8 cellular contexts compared by ENCODE assay signal in genomic region chr3:146160233-146160963, GRCh38. TPM values are rescaled to one million over a fixed set of nuclear protein-coding genes. Genes with fewer than 3 reads are reported as not detected.
DNase-seq lines count a peak whose midpoint lies in the region; ATAC-seq, FAIRE-seq and TF ChIP-seq lines count a peak whose summit lies in the region.

No MANE protein-coding gene starts in this region.

- H3K36me3 ChIP-seq in Panc1 (ENCODE audit: control insufficient read depth, insufficient read depth, low read length): no peaks in the 10 kb centered on the region; the same call in 1 of the 2 replicates
- no peaks in the 10 kb centered on the region for H3K36me3 ChIP-seq in bronchial epithelial cell (ENCODE audit: control insufficient read depth, insufficient read depth, low read length)
- H3K36me3 ChIP-seq in iPS-18a (ENCODE audit: control insufficient read depth, low read depth, low read length): no peaks in the 10 kb centered on the region

- no TSS peak for BruUV-seq in Panc1 (replicated peaks; lab: Mats Ljungman, UMichigan)

- H3K9me3 ChIP-seq in Panc1 (ENCODE audit: control insufficient read depth, insufficient read depth, low read depth, low read length): no peaks in the 10 kb centered on the region
- H3K9me3 ChIP-seq in iPS-18a (ENCODE audit: control insufficient read depth, low read depth, low read length): no peaks in the 10 kb centered on the region

- ATAC-seq in HG03442 (IDR thresholded peaks at IDR 0.05; ENCODE audit: unreplicated experiment): peak; percentile 34
- ATAC-seq in Panc1: peak; percentile 60
- no peak for ATAC-seq in HG03025 (IDR thresholded peaks at IDR 0.05; ENCODE audit: low FRiP score, unreplicated experiment)

- DNase-seq in 8988T (peak; percentile 63), GM13976 (ENCODE audit: low spot score) (peak; percentile 13), Panc1 (ENCODE audit: low read depth, low spot score) (no peak), bronchial epithelial cell (ENCODE audit: low read depth) (peak; percentile 76), retinal pigment epithelial cell (ENCODE audit: low read depth) (peak; percentile 59)

- H3K27ac ChIP-seq in Panc1 (ENCODE audit: low read length): peak overlapping the region; percentile 99
- no peak overlapping the region for H3K27ac ChIP-seq in iPS-18a (ENCODE audit: low read length)

- H3K4me3 ChIP-seq in Panc1 (ENCODE audit: low read depth in 2 of 2, low read length in 2 of 2): peak overlapping the region; percentile 77 to 93
- peak overlapping the region; percentile 70 for H3K4me3 ChIP-seq in bronchial epithelial cell (ENCODE audit: low read depth, low read length)
- peak overlapping the region; percentile 89 for H3K4me3 ChIP-seq in iPS-18a (ENCODE audit: low read length)
- peak overlapping the region; percentile 84 for H3K4me3 ChIP-seq in retinal pigment epithelial cell (ENCODE audit: low read length)

- TF ChIP-seq CTCF in GM13976 (IDR thresholded peaks at IDR 0.05; ENCODE audit: borderline replicate concordance, control extremely low read depth, extremely low read depth, insufficient read depth, missing control alignments): no peak
- peak; percentile 79 for TF ChIP-seq CTCF in Panc1 (IDR thresholded peaks at IDR 0.05)
- peak; percentile 67 for TF ChIP-seq CTCF in bronchial epithelial cell (IDR thresholded peaks at IDR 0.05; ENCODE audit: insufficient read depth, low read length, severe bottlenecking)
- TF ChIP-seq CTCF in retinal pigment epithelial cell (conservative IDR thresholded peaks at IDR 0.05; ENCODE audit: low read depth, low read length): peak; percentile 74

- H3K4me1 ChIP-seq in Panc1 (ENCODE audit: control insufficient read depth, insufficient read depth, low read length): peaks cover 63% of the 10 kb centered on the region
- H3K4me1 ChIP-seq in iPS-18a (ENCODE audit: control insufficient read depth, low read depth, low read length): peaks cover 18% of the 10 kb centered on the region

- POLR2A ChIA-PET in Panc1 (lab: Charles Lee): interaction anchor here (0.5 to 1.1 kb wide), 2 partner anchors 22 to 95 kb away, joined by 5 read pairs; no protein-coding TSS in a partner anchor

- H3K27me3 ChIP-seq in Panc1 (ENCODE audit: control insufficient read depth, insufficient read depth, low read length): no peaks in the 10 kb centered on the region
- H3K27me3 ChIP-seq in bronchial epithelial cell (ENCODE audit: control insufficient read depth, insufficient read depth, low read length): no peaks in the 10 kb centered on the region
- H3K27me3 ChIP-seq in iPS-18a (ENCODE audit: control insufficient read depth, insufficient read depth, low read length): peaks cover 18% of the 10 kb centered on the region

- CTCF ChIA-PET in Panc1 (lab: Charles Lee): interaction anchor here (0.6 to 1.2 kb wide), 3 partner anchors 27 to 95 kb away, joined by 3 to 4 read pairs (median 3); no protein-coding TSS in a partner anchor

- in situ Hi-C loops in GM13976 (cut with MboI; ENCODE audit: low sequenced_read_pairs, unreplicated experiment) (no loop called here), Panc1 (cut with HindIII; ENCODE audit: low pct_unique_long_range_greater_than_20kb, low sequenced_read_pairs) (no loop called here)

- intact Hi-C loops in Panc1 (cut with micrococcal nuclease; ENCODE audit: unreplicated experiment): loop anchor here (5.0 kb wide), 1 partner anchor 93 kb away; no protein-coding TSS in a partner anchor

- H3K9ac ChIP-seq in iPS-18a (ENCODE audit: low read length): peak overlapping the region; percentile 78

- no peak for FAIRE-seq in bronchial epithelial cell (lab: Jason Lieb, UNC)

RNA-seq across cellular contexts. Expression of gene PLOD2, which starts 0.6 kb away (rescaled TPM):
- 158 TPM for total RNA-seq in Panc1 (2021; ENCODE audit: unreplicated experiment)
- 81.1 TPM for polyA plus RNA-seq in Panc1 (2012; ENCODE audit: insufficient read length)
- 36.6 and 45.3 TPM in 2 replicates for total RNA-seq in bronchial epithelial cell
